Comparison of ENCODE assay signal across 16 cellular contexts in genomic region chr2:3667151-3667631, GRCh38. TPM values are rescaled to one million over a fixed set of nuclear protein-coding genes. Genes with fewer than 3 reads are reported as not detected.
DNase-seq lines count a peak whose midpoint lies in the region; ATAC-seq and TF ChIP-seq lines count a peak whose summit lies in the region.
"Had no signal": no experiment of that assay in that cellular context is flagged by ENCODE, and none has a peak within 500 bp of the region (broad histone marks: within the 10 kb centered on the region; RNA-seq: fewer than 3 reads in every experiment).

No MANE protein-coding gene starts in this region.

- no peak for TF ChIP-seq POLR2A in IMR-90 (IDR thresholded peaks at IDR 0.05; ENCODE audit: low read depth, low read length)

- no peaks in the 10 kb centered on the region for H3F3A ChIP-seq in neural progenitor cell (ENCODE audit: low read depth)

- H3K4me1 Mint-ChIP-seq in T-helper 17 cell (peaks cover 3% of the 10 kb centered on the region), neural progenitor cell (peaks cover 13% of the 10 kb centered on the region)

- H2AK9ac ChIP-seq in IMR-90 (replicated peaks; ENCODE audit: low read depth, low read length, poor library complexity): no peak overlapping the region

- TF ChIP-seq CTCF in IMR-90 (conservative IDR thresholded peaks at IDR 0.05; ENCODE audit: low read depth, low read length) (no peak), neural progenitor cell (IDR thresholded peaks at IDR 0.05) (no peak), hepatocyte (IDR thresholded peaks at IDR 0.05; ENCODE audit: poor library complexity) (no peak)

- no peaks in the 10 kb centered on the region for H3K79me2 ChIP-seq in neural progenitor cell (ENCODE audit: low read depth)
- no peaks in the 10 kb centered on the region for H3K79me2 ChIP-seq in hepatocyte

- H3K4me3 Mint-ChIP-seq in T-helper 17 cell (no peak overlapping the region), neural progenitor cell (no peak overlapping the region)

- no peaks in the 10 kb centered on the region; the same call in 1 of the 2 replicates for H3K27me3 ChIP-seq in IMR-90 (ENCODE audit: control insufficient read depth, insufficient read depth, low read length)
- H3K27me3 ChIP-seq in neural progenitor cell: no peaks in the 10 kb centered on the region
- no peaks in the 10 kb centered on the region for H3K27me3 ChIP-seq in hepatocyte
- H3K27me3 ChIP-seq: breast epithelium had no signal

- H3K27ac ChIP-seq in IMR-90 (ENCODE audit: insufficient read depth, low read length) (peak overlapping the region; percentile 17; the same call in 1 of the 2 replicates), neural progenitor cell (no peak overlapping the region), hepatocyte (no peak overlapping the region)
- H3K27ac ChIP-seq: 22Rv1, breast epithelium, thoracic aorta had no signal

- H3K27me3 Mint-ChIP-seq in T-helper 17 cell (peaks cover 19% of the 10 kb centered on the region), neural progenitor cell (ENCODE audit: insufficient read depth, low read depth) (peaks cover 12% of the 10 kb centered on the region)

- 0 out of 2 replicates have a peak overlapping the region, but pooled peaks have one; percentile 24 for H3K23ac ChIP-seq in IMR-90 (ENCODE audit: low read depth, low read length)

- in situ Hi-C loops in IMR-90 (cut with MboI; ENCODE audit: low sequenced_read_pairs): loop anchor here (25.0 kb wide), 1 partner anchor 1805 kb away; no protein-coding TSS in a partner anchor

- CTCF ChIA-PET in IMR-90 (lab: Yijun Ruan, JAX): interaction anchor here (1.0 kb wide), 1 partner anchor 61 kb away, joined by 3 read pairs; no protein-coding TSS in a partner anchor

- no TSS peak for BruUV-seq in IMR-90 (replicated peaks; lab: Mats Ljungman, UMichigan)

- H3K4ac ChIP-seq in IMR-90 (ENCODE audit: low read depth, low read length): peak overlapping the region; percentile 38; the same call in 1 of the 2 replicates

- H3K4me1 ChIP-seq in IMR-90 (ENCODE audit: control insufficient read depth, insufficient read depth, low read length) (peaks cover 4% of the 10 kb centered on the region; the same call in 1 of the 2 replicates), neural progenitor cell (no peaks in the 10 kb centered on the region), hepatocyte (ENCODE audit: insufficient read depth) (no peaks in the 10 kb centered on the region)
- H3K4me1 ChIP-seq: breast epithelium had no signal

- DNase-seq in DMS 273 (lab: John Stamatoyannopoulos, UW; ENCODE audit: unreplicated experiment) (peak; percentile 50), DMS 273 treated with DMSO at 0.1 percent for 48 hours (lab: John Stamatoyannopoulos, UW) (no peak), IMR-90 (peak; percentile 92), T-helper 17 cell (no peak), neural progenitor cell (ENCODE audit: low spot score) (no peak), hepatocyte (ENCODE audit: low spot score) (no peak)
- DNase-seq: activated CD4-positive, alpha-beta T cell treated with anti-CD3 and anti-CD28 coated beads for 4 hours; activated gamma-delta T cell treated with Interleukin-2 at 50 U/mL for 16 hours; retina had no signal

- H3K56ac ChIP-seq in IMR-90 (ENCODE audit: extremely low read depth, insufficient read depth, low read length): no peak overlapping the region

- H3K27ac Mint-ChIP-seq in T-helper 17 cell: peak overlapping the region; percentile 6
- peak overlapping the region; percentile 38 for H3K27ac Mint-ChIP-seq in neural progenitor cell

- H3K9me2 ChIP-seq in hepatocyte (replicated peaks; ENCODE audit: insufficient read depth): no peaks in the 10 kb centered on the region

- no peak overlapping the region; a peak in 1 of 4 replicates for H4K8ac ChIP-seq in IMR-90 (ENCODE audit: low read depth in 2 of 2, low read length in 2 of 2)

- H2BK20ac ChIP-seq in IMR-90 (ENCODE audit: low read depth, low read length): no peak overlapping the region; the same call in 1 of the 2 replicates

- H3K4me3 ChIP-seq in IMR-90 (ENCODE audit: insufficient read depth, low read depth, low read length) (peak overlapping the region; percentile 39; the same call in 1 of the 2 replicates), neural progenitor cell (no peak overlapping the region), hepatocyte (no peak overlapping the region)
- H3K4me3 ChIP-seq: thoracic aorta had no signal

- no peak overlapping the region for H2AK5ac ChIP-seq in IMR-90 (ENCODE audit: low read depth, low read length)

- intact Hi-C loops in IMR-90 (cut with micrococcal nuclease): no loop called here

- H2AFZ ChIP-seq in IMR-90 (replicated peaks; ENCODE audit: low read length, poor library complexity) (peak overlapping the region; percentile 80), neural progenitor cell (replicated peaks) (no peak overlapping the region), hepatocyte (no peak overlapping the region)

- H3K9me1 ChIP-seq in IMR-90 (ENCODE audit: insufficient read depth, low read length): no peaks in the 10 kb centered on the region

- H3K79me1 ChIP-seq in IMR-90 (ENCODE audit: low read depth in 1 of 2, low read length in 2 of 2): no peaks in the 10 kb centered on the region

- H4K5ac ChIP-seq in IMR-90 (ENCODE audit: low read depth, low read length): peak overlapping the region; percentile 58; the same call in 1 of the 2 replicates

- peaks cover 6% of the 10 kb centered on the region for H3K9me3 Mint-ChIP-seq in neural progenitor cell

- H3K9ac ChIP-seq in IMR-90 (ENCODE audit: low read depth, low read length): peak overlapping the region; percentile 24; the same call in 1 of the 2 replicates
- no peak overlapping the region for H3K9ac ChIP-seq in neural progenitor cell

- H3K18ac ChIP-seq in IMR-90 (ENCODE audit: low read depth, low read length): peak overlapping the region; percentile 28

- no peak overlapping the region for H2BK5ac ChIP-seq in IMR-90 (ENCODE audit: low read depth, low read length, poor library complexity, severe bottlenecking)

- H4K20me1 ChIP-seq in IMR-90 (ENCODE audit: insufficient read depth, low read length) (no peaks in the 10 kb centered on the region), neural progenitor cell (ENCODE audit: low read depth) (no peaks in the 10 kb centered on the region), hepatocyte (ENCODE audit: insufficient read depth, poor library complexity, severe bottlenecking) (no peaks in the 10 kb centered on the region)

- H2BK120ac ChIP-seq in IMR-90 (ENCODE audit: low read depth, low read length): peak overlapping the region; percentile 49; the same call in 1 of the 2 replicates

- no peak overlapping the region for H3K14ac ChIP-seq in IMR-90 (replicated peaks; ENCODE audit: low read depth, low read length)

- 0% methylated on average over 4 of the region's 23 CpGs; no CpG with 5 or more reads in 1 of the 2 experiments for WGBS in IMR-90 (ENCODE audit: extremely low coverage in 2 of 2, insufficient read length in 1 of 2), 2 experiments
- 87% methylated on average over 23 of the region's 23 CpGs for WGBS in hepatocyte (ENCODE audit: low lambda C conversion rate, missing lambda C conversion rate)

- POLR2A ChIA-PET in IMR-90 (lab: Charles Lee; ENCODE audit: unreplicated experiment): no interaction called here

- peak overlapping the region; percentile 16; the same call in 1 of the 2 replicates for H4K91ac ChIP-seq in IMR-90 (ENCODE audit: insufficient read depth, low read depth, low read length)

- dilution Hi-C loops in IMR-90 (cut with HindIII; ENCODE audit: low sequenced_read_pairs, unreplicated experiment): no loop called here

- H3K4me2 ChIP-seq in IMR-90 (ENCODE audit: low read depth, low read length) (peak overlapping the region; percentile 78), neural progenitor cell (no peak overlapping the region), hepatocyte (no peak overlapping the region)

- H3K9me3 ChIP-seq in IMR-90 (ENCODE audit: control insufficient read depth, insufficient read depth, low read length) (no peaks in the 10 kb centered on the region), T-helper 17 cell (ENCODE audit: control insufficient read depth, low read length, poor library complexity, severe bottlenecking) (no peaks in the 10 kb centered on the region), neural progenitor cell (ENCODE audit: low read depth) (no peaks in the 10 kb centered on the region), hepatocyte (ENCODE audit: low read depth) (no peaks in the 10 kb centered on the region)
- H3K9me3 ChIP-seq: breast epithelium, thoracic aorta had no signal

- H3K36me3 Mint-ChIP-seq in T-helper 17 cell (ENCODE audit: low read depth) (peaks cover 3% of the 10 kb centered on the region), neural progenitor cell (no peaks in the 10 kb centered on the region)

- H3K36me3 ChIP-seq in IMR-90 (ENCODE audit: control insufficient read depth, insufficient read depth, low read length) (no peaks in the 10 kb centered on the region), neural progenitor cell (no peaks in the 10 kb centered on the region), hepatocyte (replicated peaks; ENCODE audit: insufficient read depth, low read depth) (no peaks in the 10 kb centered on the region)
- H3K36me3 ChIP-seq: breast epithelium, thoracic aorta had no signal

- peak; percentile 81 for ATAC-seq in IMR-90 (ENCODE audit: low read depth)
- no peak for ATAC-seq in T-helper 17 cell
- no peak for ATAC-seq in GM21423 (IDR thresholded peaks at IDR 0.05; ENCODE audit: unreplicated experiment)
- ATAC-seq in GM18868 (IDR thresholded peaks at IDR 0.05; ENCODE audit: unreplicated experiment): no peak

- TF ChIP-seq RAD21 in IMR-90 (IDR thresholded peaks at IDR 0.05; ENCODE audit: low read length): no peak

- H2BK15ac ChIP-seq in IMR-90 (ENCODE audit: low read depth, low read length): no peak overlapping the region

TF ChIP-seq in IMR-90, 13 proteins besides CTCF, POLR2A, EP300 and RAD21:
- TF ChIP-seq MXI1 (IDR thresholded peaks at IDR 0.05; ENCODE audit: borderline replicate concordance, low read depth, low read length) (0 out of 2 replicates have a peak, but pooled peaks have one; percentile 16), MAZ (IDR thresholded peaks at IDR 0.05; ENCODE audit: borderline replicate concordance, low read depth, low read length) (no peak), BHLHE40 (IDR thresholded peaks at IDR 0.05; ENCODE audit: low read depth, low read length) (peak; percentile 72)

RNA-seq across cellular contexts. Expression of gene ALLC, which starts 9.2 kb away (rescaled TPM):
- total RNA-seq in IMR-90 (2012; rRNA removed): not detected in 2 replicates
- not detected in 2 replicates for polyA plus RNA-seq in IMR-90 (2012; rRNA removed)
- not detected in 2 replicates for polyA plus RNA-seq in IMR-90 (2012; cell fraction: cytosol; rRNA removed)
- not detected in 2 replicates for polyA plus RNA-seq in IMR-90 (2012; cell fraction: nucleus; rRNA removed; ENCODE audit: low replicate concordance)
- not detected for total RNA-seq in T-helper 17 cell
- not detected in 2 replicates for total RNA-seq in neural progenitor cell (ENCODE audit: low replicate concordance)
- not detected in 2 replicates for total RNA-seq in hepatocyte
- polyA plus RNA-seq in hepatocyte: not detected in 2 replicates
- total RNA-seq: endothelial cell of umbilical vein, mononuclear cell had no signal
- polyA plus RNA-seq: endothelial cell of umbilical vein had no signal

RNA-seq across cellular contexts. Expression of gene DCDC2C, which starts 36.2 kb away (rescaled TPM):
- total RNA-seq in IMR-90 (2012; rRNA removed) (not detected in 2 replicates), T-helper 17 cell (not detected), neural progenitor cell (ENCODE audit: low replicate concordance) (not detected in 2 replicates), hepatocyte (not detected in 2 replicates)
- polyA plus RNA-seq in IMR-90 (2012; rRNA removed) (not detected in 2 replicates), hepatocyte (not detected in 2 replicates)
- polyA plus RNA-seq in IMR-90 (2012; cell fraction: cytosol; rRNA removed): not detected in 2 replicates
- not detected in 2 replicates for polyA plus RNA-seq in IMR-90 (2012; cell fraction: nucleus; rRNA removed; ENCODE audit: low replicate concordance)
- total RNA-seq: endothelial cell of umbilical vein, mononuclear cell had no signal
- polyA plus RNA-seq: endothelial cell of umbilical vein had no signal

Comparison
In these comparisons a context has a peak if more than half of its experiments do, and no peak if none do; other contexts are left out.
1. DNase-seq: peak in DMS 273 (single experiment) and IMR-90 (single experiment); none in DMS 273 treated with DMSO at 0.1 percent for 48 hours (single experiment), T-helper 17 cell (0 of 3), neural progenitor cell (single experiment) and hepatocyte (single experiment).